ENCODE assay signal across 8 cellular contexts in the genomic region with DNA sequence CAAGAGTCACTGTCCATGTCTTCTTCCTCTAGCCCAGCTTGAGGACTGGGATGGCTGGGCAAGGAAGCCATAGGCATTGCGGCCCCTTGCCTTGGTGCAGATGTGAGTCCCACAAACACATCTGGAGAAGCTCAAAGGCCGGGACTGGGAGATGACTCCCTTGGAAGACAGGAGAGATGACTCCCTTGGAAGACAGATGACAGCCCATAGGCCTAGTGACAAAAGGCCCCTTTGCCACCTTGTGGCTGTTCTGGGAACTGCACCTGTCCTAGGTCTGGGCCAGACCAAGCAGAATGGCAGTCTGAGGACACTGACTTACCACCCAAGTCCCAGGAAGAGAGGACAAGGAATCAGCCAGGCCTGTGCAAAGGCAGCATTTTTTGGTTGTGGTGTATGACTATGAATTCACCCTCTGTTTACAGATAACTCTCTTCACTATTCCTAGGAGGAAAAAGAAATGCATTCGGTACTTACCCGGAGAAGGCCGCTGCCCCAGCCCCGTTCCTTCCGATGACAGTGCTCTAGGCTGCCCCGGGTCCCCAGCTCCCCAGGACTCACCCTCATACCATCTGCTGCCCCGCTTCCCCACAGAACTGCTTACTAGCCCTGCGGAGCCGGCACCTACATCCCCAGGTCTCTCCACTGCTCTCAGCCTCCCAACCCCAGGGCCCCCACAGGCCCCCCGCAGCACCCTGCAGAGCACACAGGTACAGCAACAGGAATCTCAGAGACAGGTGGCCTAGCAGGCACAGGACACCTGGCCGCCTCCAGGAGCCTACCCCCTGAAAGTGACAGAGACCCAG. TPM values are rescaled to one million over a fixed set of nuclear protein-coding genes. Genes with fewer than 3 reads are reported as not detected.
A peak's percentile ranks its signal among the peaks of the same experiment; 100 is the strongest.
DNase-seq lines count a peak whose midpoint lies in the region; TF ChIP-seq lines count a peak whose summit lies in the region.

No MANE protein-coding gene starts in this region.

- peaks cover 24% of the 10 kb centered on the region for H3K36me3 Mint-ChIP-seq in neural progenitor cell

- in situ Hi-C loops in ACHN (cut with HindIII; ENCODE audit: low pct_ligation_motif_present, low pct_unique_long_range_greater_than_20kb, low sequenced_read_pairs) (no loop called here), GM13976 (cut with MboI; ENCODE audit: low sequenced_read_pairs, unreplicated experiment) (loop anchor here (5.0 kb wide), 1 partner anchor 104 kb away; no protein-coding TSS in a partner anchor)

- no peaks in the 10 kb centered on the region for H3K36me3 ChIP-seq in neural progenitor cell

- H3K27ac Mint-ChIP-seq in neural progenitor cell: no peak overlapping the region

- TF ChIP-seq CTCF in GM13976 (IDR thresholded peaks at IDR 0.05; ENCODE audit: borderline replicate concordance, control extremely low read depth, extremely low read depth, insufficient read depth, missing control alignments) (peak; percentile 89), fibroblast of pulmonary artery (IDR thresholded peaks at IDR 0.05; ENCODE audit: low read length, missing control alignments) (peak; percentile 97), neural progenitor cell (IDR thresholded peaks at IDR 0.05) (peak; percentile 83)

- H3K4me1 ChIP-seq in neural progenitor cell: no peaks in the 10 kb centered on the region

- H3F3A ChIP-seq in neural progenitor cell (ENCODE audit: low read depth): peaks cover 13% of the 10 kb centered on the region

- no peaks in the 10 kb centered on the region for H3K27me3 ChIP-seq in neural progenitor cell

- no peak overlapping the region for H3K4me3 Mint-ChIP-seq in neural progenitor cell

- H3K4me3 ChIP-seq in fibroblast of pulmonary artery (replicated peaks; ENCODE audit: low read depth, low read length) (no peak overlapping the region), neural progenitor cell (no peak overlapping the region)

- peaks cover 10% of the 10 kb centered on the region for H3K79me2 ChIP-seq in neural progenitor cell (ENCODE audit: low read depth)

- no peaks in the 10 kb centered on the region for H3K9me3 ChIP-seq in neural progenitor cell (ENCODE audit: low read depth)

- DNase-seq in ACHN: peak; percentile 63
- peak; percentile 81 for DNase-seq in GM13976 (ENCODE audit: low spot score)
- DNase-seq in HK-2 (ENCODE audit: unreplicated experiment): peak; percentile 70
- DNase-seq in RKO (ENCODE audit: low spot score): peak; percentile 64
- peak; percentile 71 for DNase-seq in activated T-helper 1 cell treated with Interleukin-2 at 50 U/mL for 16 hours (ENCODE audit: low read depth)
- DNase-seq in fibroblast of pulmonary artery (ENCODE audit: low read depth): peak; percentile 76
- DNase-seq in neural progenitor cell (ENCODE audit: low spot score): peak; percentile 81
- DNase-seq in superior temporal gyrus (ENCODE audit: extremely low spot score): peak; percentile 94

- peaks cover 2% of the 10 kb centered on the region for H3K4me1 Mint-ChIP-seq in neural progenitor cell

- no peak overlapping the region for H2AFZ ChIP-seq in neural progenitor cell (replicated peaks)

- H3K9ac ChIP-seq in neural progenitor cell: no peak overlapping the region

- no peak overlapping the region for H3K4me2 ChIP-seq in neural progenitor cell

- no peak overlapping the region for H3K27ac ChIP-seq in neural progenitor cell

- no peaks in the 10 kb centered on the region for H3K9me3 Mint-ChIP-seq in neural progenitor cell

- peaks cover 88% of the 10 kb centered on the region for H4K20me1 ChIP-seq in neural progenitor cell (ENCODE audit: low read depth)

- H3K27me3 Mint-ChIP-seq in neural progenitor cell (ENCODE audit: insufficient read depth, low read depth): peaks cover 8% of the 10 kb centered on the region

RNA-seq across cellular contexts. Expression of gene SKP1, which starts 30.8 kb away (rescaled TPM):
- total RNA-seq in neural progenitor cell (ENCODE audit: low replicate concordance): 507 and 758 TPM in 2 replicates

RNA-seq across cellular contexts. Expression of gene TCF7, which starts 31.5 kb away (rescaled TPM):
- total RNA-seq in neural progenitor cell (ENCODE audit: low replicate concordance): 0.73 and 1.8 TPM in 2 replicates
